1 cellular context compared by ENCODE assay signal in genomic region chr13:102799544-102800144, GRCh38.
TF ChIP-seq lines count a peak whose summit lies in the region.

No MANE protein-coding gene starts in this region.

TF ChIP-seq in HepG2, 621 proteins besides CTCF, POLR2A, EP300 and RAD21 (continues in another document):
- no peak for TF ChIP-seq CEBPB (IDR thresholded peaks at IDR 0.05; ENCODE audit: borderline replicate concordance, low read depth, low read length)
- 0 out of 2 replicates have a peak, but pooled peaks have one; percentile 2 for TF ChIP-seq ZNF350 (CRISPR knock-in tag; IDR thresholded peaks at IDR 0.05; ENCODE audit: borderline replicate concordance, low read depth)
- no peak for TF ChIP-seq ZNF451 (CRISPR knock-in tag; IDR thresholded peaks at IDR 0.05)
- no peak for TF ChIP-seq MEF2D (CRISPR knock-in tag; IDR thresholded peaks at IDR 0.05)
- TF ChIP-seq ZNF589 (CRISPR knock-in tag; conservative IDR thresholded peaks at IDR 0.05) = no peak
- no peak for TF ChIP-seq RELA (CRISPR knock-in tag; IDR thresholded peaks at IDR 0.05)
- no peak for TF ChIP-seq FOXM1 (CRISPR knock-in tag; IDR thresholded peaks at IDR 0.05)
- no peak for TF ChIP-seq IKZF4 (CRISPR knock-in tag; IDR thresholded peaks at IDR 0.05; ENCODE audit: borderline replicate concordance, low read depth, not compliant biosample characterization)
- no peak for TF ChIP-seq MTF2 (CRISPR knock-in tag; IDR thresholded peaks at IDR 0.05; ENCODE audit: borderline replicate concordance)
- TF ChIP-seq PCBP1 (IDR thresholded peaks at IDR 0.05; ENCODE audit: borderline replicate concordance, low read depth, low read length) = no peak
- no peak for TF ChIP-seq ELF4 (CRISPR knock-in tag; IDR thresholded peaks at IDR 0.05; ENCODE audit: borderline replicate concordance)
- no peak for TF ChIP-seq TOPORS (CRISPR knock-in tag; IDR thresholded peaks at IDR 0.05)
- 0 out of 2 replicates have a peak, but pooled peaks have one; percentile 4 for TF ChIP-seq GATAD2A (CRISPR knock-in tag; IDR thresholded peaks at IDR 0.05)
- TF ChIP-seq HNRNPLL (IDR thresholded peaks at IDR 0.05; ENCODE audit: low read depth, low read length, poor library complexity, severe bottlenecking) = no peak
- no peak for TF ChIP-seq TSC22D2 (CRISPR knock-in tag; IDR thresholded peaks at IDR 0.05; ENCODE audit: borderline replicate concordance)
- 0 out of 2 replicates have a peak, but pooled peaks have one; percentile 9 for TF ChIP-seq ZNF234 (CRISPR knock-in tag; conservative IDR thresholded peaks at IDR 0.05)
- 0 out of 2 replicates have a peak, but pooled peaks have one; percentile 38 for TF ChIP-seq YEATS2 (CRISPR knock-in tag; IDR thresholded peaks at IDR 0.05; ENCODE audit: borderline replicate concordance)
- no peak for TF ChIP-seq TOE1 (CRISPR knock-in tag; IDR thresholded peaks at IDR 0.05)
- TF ChIP-seq ZFP37 (CRISPR knock-in tag; IDR thresholded peaks at IDR 0.05; ENCODE audit: borderline replicate concordance) = no peak
- 0 out of 2 replicates have a peak, but pooled peaks have one; percentile 53 for TF ChIP-seq ZNF891 (CRISPR knock-in tag; IDR thresholded peaks at IDR 0.05)
- peak; percentile 18; the same call in 1 of the 2 replicates for TF ChIP-seq ZBTB26 (CRISPR knock-in tag; IDR thresholded peaks at IDR 0.05; ENCODE audit: borderline replicate concordance)
- TF ChIP-seq HDAC2 (CRISPR knock-in tag; IDR thresholded peaks at IDR 0.05) = 0 out of 2 replicates have a peak, but pooled peaks have one; percentile 2
- TF ChIP-seq ZNF430 (CRISPR knock-in tag; IDR thresholded peaks at IDR 0.05) = no peak
- no peak for TF ChIP-seq ZBED4 (CRISPR knock-in tag; IDR thresholded peaks at IDR 0.05; ENCODE audit: borderline replicate concordance)
- no peak for TF ChIP-seq ZNF432 (CRISPR knock-in tag; IDR thresholded peaks at IDR 0.05; ENCODE audit: borderline replicate concordance)
- TF ChIP-seq ZNF564 (CRISPR knock-in tag; IDR thresholded peaks at IDR 0.05) = no peak
- TF ChIP-seq BRD4 (CRISPR knock-in tag; IDR thresholded peaks at IDR 0.05) = 0 out of 2 replicates have a peak, but pooled peaks have one; percentile 56
- TF ChIP-seq, protein P1, sequence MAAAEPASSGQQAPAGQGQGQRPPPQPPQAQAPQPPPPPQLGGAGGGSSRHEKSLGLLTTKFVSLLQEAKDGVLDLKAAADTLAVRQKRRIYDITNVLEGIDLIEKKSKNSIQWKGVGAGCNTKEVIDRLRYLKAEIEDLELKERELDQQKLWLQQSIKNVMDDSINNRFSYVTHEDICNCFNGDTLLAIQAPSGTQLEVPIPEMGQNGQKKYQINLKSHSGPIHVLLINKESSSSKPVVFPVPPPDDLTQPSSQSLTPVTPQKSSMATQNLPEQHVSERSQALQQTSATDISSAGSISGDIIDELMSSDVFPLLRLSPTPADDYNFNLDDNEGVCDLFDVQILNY (CRISPR knock-in tag; conservative IDR thresholded peaks at IDR 0.05) = no peak
- TF ChIP-seq GABPB1 (CRISPR knock-in tag; IDR thresholded peaks at IDR 0.05) = no peak
- TF ChIP-seq, protein P2, sequence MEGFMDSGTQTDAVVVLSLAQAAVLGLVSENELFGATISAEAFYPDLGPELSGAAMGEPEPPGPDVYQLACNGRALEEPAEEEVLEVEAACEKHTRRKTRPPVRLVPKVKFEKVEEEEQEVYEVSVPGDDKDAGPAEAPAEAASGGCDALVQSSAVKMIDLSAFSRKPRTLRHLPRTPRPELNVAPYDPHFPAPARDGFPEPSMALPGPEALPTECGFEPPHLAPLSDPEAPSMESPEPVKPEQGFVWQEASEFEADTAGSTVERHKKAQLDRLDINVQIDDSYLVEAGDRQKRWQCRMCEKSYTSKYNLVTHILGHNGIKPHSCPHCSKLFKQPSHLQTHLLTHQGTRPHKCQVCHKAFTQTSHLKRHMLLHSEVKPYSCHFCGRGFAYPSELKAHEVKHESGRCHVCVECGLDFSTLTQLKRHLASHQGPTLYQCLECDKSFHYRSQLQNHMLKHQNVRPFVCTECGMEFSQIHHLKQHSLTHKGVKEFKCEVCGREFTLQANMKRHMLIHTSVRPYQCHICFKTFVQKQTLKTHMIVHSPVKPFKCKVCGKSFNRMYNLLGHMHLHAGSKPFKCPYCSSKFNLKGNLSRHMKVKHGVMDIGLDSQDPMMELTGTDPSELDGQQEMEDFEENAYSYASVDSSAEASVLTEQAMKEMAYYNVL (CRISPR knock-in tag; IDR thresholded peaks at IDR 0.05; ENCODE audit: borderline replicate concordance) = no peak
- TF ChIP-seq ZNF18 (CRISPR knock-in tag; IDR thresholded peaks at IDR 0.05; ENCODE audit: insufficient replicate concordance) = no peak
- no peak for TF ChIP-seq AKNA (CRISPR knock-in tag; IDR thresholded peaks at IDR 0.05; ENCODE audit: borderline replicate concordance)
- TF ChIP-seq CREM (IDR thresholded peaks at IDR 0.05) = no peak
- TF ChIP-seq CREM (CRISPR knock-in tag; IDR thresholded peaks at IDR 0.05) = no peak
- TF ChIP-seq ZNF768 (CRISPR knock-in tag; IDR thresholded peaks at IDR 0.05) = no peak
- TF ChIP-seq, protein P3, sequence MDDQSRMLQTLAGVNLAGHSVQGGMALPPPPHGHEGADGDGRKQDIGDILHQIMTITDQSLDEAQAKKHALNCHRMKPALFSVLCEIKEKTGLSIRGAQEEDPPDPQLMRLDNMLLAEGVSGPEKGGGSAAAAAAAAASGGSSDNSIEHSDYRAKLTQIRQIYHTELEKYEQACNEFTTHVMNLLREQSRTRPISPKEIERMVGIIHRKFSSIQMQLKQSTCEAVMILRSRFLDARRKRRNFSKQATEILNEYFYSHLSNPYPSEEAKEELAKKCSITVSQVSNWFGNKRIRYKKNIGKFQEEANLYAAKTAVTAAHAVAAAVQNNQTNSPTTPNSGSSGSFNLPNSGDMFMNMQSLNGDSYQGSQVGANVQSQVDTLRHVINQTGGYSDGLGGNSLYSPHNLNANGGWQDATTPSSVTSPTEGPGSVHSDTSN (CRISPR knock-in tag; IDR thresholded peaks at IDR 0.05; ENCODE audit: borderline replicate concordance) = no peak
- TF ChIP-seq, protein P4, sequence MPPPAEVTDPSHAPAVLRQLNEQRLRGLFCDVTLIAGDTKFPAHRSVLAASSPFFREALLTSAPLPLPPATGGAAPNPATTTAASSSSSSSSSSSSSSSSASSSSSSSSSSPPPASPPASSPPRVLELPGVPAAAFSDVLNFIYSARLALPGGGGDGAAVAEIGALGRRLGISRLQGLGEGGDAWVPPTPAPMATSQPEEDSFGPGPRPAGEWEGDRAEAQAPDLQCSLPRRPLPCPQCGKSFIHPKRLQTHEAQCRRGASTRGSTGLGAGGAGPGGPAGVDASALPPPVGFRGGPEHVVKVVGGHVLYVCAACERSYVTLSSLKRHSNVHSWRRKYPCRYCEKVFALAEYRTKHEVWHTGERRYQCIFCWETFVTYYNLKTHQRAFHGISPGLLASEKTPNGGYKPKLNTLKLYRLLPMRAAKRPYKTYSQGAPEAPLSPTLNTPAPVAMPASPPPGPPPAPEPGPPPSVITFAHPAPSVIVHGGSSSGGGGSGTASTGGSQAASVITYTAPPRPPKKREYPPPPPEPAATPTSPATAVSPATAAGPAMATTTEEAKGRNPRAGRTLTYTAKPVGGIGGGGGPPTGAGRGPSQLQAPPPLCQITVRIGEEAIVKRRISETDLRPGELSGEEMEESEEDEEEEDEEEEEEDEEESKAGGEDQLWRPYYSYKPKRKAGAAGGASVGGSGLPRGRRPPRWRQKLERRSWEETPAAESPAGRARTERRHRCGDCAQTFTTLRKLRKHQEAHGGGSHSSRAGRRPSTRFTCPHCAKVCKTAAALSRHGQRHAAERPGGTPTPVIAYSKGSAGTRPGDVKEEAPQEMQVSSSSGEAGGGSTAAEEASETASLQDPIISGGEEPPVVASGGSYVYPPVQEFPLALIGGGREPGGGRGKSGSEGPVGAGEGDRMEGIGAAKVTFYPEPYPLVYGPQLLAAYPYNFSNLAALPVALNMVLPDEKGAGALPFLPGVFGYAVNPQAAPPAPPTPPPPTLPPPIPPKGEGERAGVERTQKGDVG (CRISPR knock-in tag; IDR thresholded peaks at IDR 0.05; ENCODE audit: borderline replicate concordance) = no peak
- TF ChIP-seq ZNF777 (CRISPR knock-in tag; IDR thresholded peaks at IDR 0.05) = peak; percentile 85
- TF ChIP-seq HNRNPL (IDR thresholded peaks at IDR 0.05; ENCODE audit: low read depth, low read length) = no peak
- TF ChIP-seq REXO4 (CRISPR knock-in tag; IDR thresholded peaks at IDR 0.05; ENCODE audit: borderline replicate concordance) = no peak
- TF ChIP-seq ZFAT (CRISPR knock-in tag; conservative IDR thresholded peaks at IDR 0.05) = no peak
- TF ChIP-seq ONECUT2 (CRISPR knock-in tag; IDR thresholded peaks at IDR 0.05) = no peak
- TF ChIP-seq ZNF124 (CRISPR knock-in tag; IDR thresholded peaks at IDR 0.05) = no peak
- peak; percentile 16; the same call in 1 of the 2 replicates for TF ChIP-seq HOXD1 (CRISPR knock-in tag; IDR thresholded peaks at IDR 0.05)
- 0 out of 2 replicates have a peak, but pooled peaks have one; percentile 32 for TF ChIP-seq ZMAT3 (CRISPR knock-in tag; conservative IDR thresholded peaks at IDR 0.05)
